16 cellular contexts compared by ENCODE assay signal in the genomic region with DNA sequence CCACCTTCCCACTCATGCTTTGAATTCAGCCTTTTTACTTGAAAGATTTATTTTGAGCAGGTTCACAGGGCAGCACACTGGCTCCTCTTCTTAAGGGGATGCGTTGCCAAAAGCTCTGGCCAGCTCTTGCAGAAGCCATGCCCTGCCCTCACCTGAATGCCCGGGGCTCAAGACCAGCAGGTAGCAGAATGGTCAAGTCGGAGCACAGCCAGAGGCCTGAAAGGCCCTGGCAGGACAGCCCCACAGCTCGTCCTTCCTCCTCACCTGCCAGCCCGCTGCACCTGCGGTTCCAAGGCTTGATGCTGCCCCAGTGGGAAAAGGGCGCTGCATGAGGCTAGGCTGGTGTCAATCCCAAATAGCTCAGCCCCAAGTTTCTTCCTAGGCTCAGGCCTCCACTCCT.
"Had no signal": no experiment of that assay in that cellular context is flagged by ENCODE, and none has a peak within 500 bp of the region (broad histone marks: within the 10 kb centered on the region; RNA-seq: fewer than 3 reads in every experiment).

No MANE protein-coding gene starts in this region.

- H3K36me3 Mint-ChIP-seq: memory B cell had no signal

- FAIRE-seq: colon, endothelial cell of umbilical vein, islet of Langerhans had no signal

- DNase-seq: activated CD4-positive, CD25-positive, alpha-beta regulatory T cell treated with anti-CD3 and anti-CD28 coated beads, Interleukin-2, amount 50 U/mL, for 72 hours; activated naive CD4-positive, alpha-beta T cell treated with anti-CD3 and anti-CD28 coated beads, Interleukin-2, amount 50 U/mL, for 16 hours; caudate nucleus; nephron progenitor cell; testis had no signal

- H3K4me1 Mint-ChIP-seq: memory B cell had no signal

- H3K27ac ChIP-seq: prostate gland, testis had no signal

- ATAC-seq: gastroesophageal sphincter, left lobe of liver, right cardiac atrium had no signal

- H3K4me1 ChIP-seq: prostate gland, testis had no signal

- H3K9me3 ChIP-seq: gastroesophageal sphincter, prostate gland, testis had no signal

- H3K27ac Mint-ChIP-seq: activated T-helper 2 cell treated with anti-CD3 and anti-CD28 coated beads, Interferon-gamma antibody, Interleukin-2, Interleukin-4, amounts not matched to agents 10 μg/mL and 5 μg/mL and 100 μg/mL, durations not matched to agents 14 hours and 24 hours and 36 hours; memory B cell; nephron progenitor cell; stimulated activated naive CD8-positive, alpha-beta T cell treated with anti-CD3 and anti-CD28 coated beads, Interleukin-15, Interleukin-2, amounts not matched to agents 100 ng/mL and 50 ng/mL, for 24 hours had no signal

- H3K36me3 ChIP-seq: gastroesophageal sphincter, prostate gland had no signal

- H3K27me3 Mint-ChIP-seq: memory B cell; stimulated activated naive CD8-positive, alpha-beta T cell treated with anti-CD3 and anti-CD28 coated beads, Interleukin-15, Interleukin-2, amounts not matched to agents 100 ng/mL and 50 ng/mL, for 24 hours had no signal

- H3K9me3 Mint-ChIP-seq: activated T-helper 2 cell treated with anti-CD3 and anti-CD28 coated beads, Interferon-gamma antibody, Interleukin-2, Interleukin-4, amounts not matched to agents 10 μg/mL and 5 μg/mL and 100 μg/mL, durations not matched to agents 14 hours and 24 hours and 36 hours; memory B cell; nephron progenitor cell; stimulated activated naive CD8-positive, alpha-beta T cell treated with anti-CD3 and anti-CD28 coated beads, Interleukin-15, Interleukin-2, amounts not matched to agents 100 ng/mL and 50 ng/mL, for 24 hours had no signal

- H3K27me3 ChIP-seq: gastroesophageal sphincter, testis had no signal

- H3K4me3 ChIP-seq: gastroesophageal sphincter, prostate gland, smooth muscle cell, testis had no signal

- H3K4me2 ChIP-seq: smooth muscle cell had no signal

- H3K4me3 Mint-ChIP-seq: memory B cell; nephron progenitor cell; stimulated activated naive CD8-positive, alpha-beta T cell treated with anti-CD3 and anti-CD28 coated beads, Interleukin-15, Interleukin-2, amounts not matched to agents 100 ng/mL and 50 ng/mL, for 24 hours had no signal
